16 cellular contexts compared by ENCODE assay signal in the genomic region with DNA sequence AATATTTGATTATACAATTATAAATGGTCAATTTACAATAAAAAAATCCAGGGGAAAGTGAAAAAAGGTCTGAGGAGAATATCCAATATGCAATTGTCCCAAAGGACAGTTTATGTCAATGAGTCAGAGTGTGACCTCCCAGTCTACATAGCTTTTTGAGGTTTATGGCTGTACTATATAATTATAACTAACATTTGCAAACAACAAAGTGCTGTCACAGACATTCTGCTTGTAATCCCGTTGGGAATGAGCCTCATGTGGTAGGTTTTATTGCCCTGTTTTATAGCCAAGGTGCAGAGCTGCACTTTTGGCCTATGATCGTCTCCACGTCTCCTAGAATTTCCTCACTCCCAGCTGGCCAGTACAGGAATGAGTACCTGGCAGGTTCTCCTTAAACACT.
DNase-seq lines count a peak whose midpoint lies in the region; ATAC-seq and TF ChIP-seq lines count a peak whose summit lies in the region.
"Had no signal": no experiment of that assay in that cellular context is flagged by ENCODE, and none has a peak within 500 bp of the region (broad histone marks: within the 10 kb centered on the region; RNA-seq: fewer than 3 reads in every experiment).

No MANE protein-coding gene starts in this region.

- ATAC-seq in HG03521 (IDR thresholded peaks at IDR 0.05; ENCODE audit: unreplicated experiment), result no peak
- ATAC-seq: gastrocnemius medialis had no signal

- H3K4me3 ChIP-seq in AG10803 (ENCODE audit: low read length), result no peak overlapping the region
- H3K4me3 ChIP-seq: gastrocnemius medialis, MG63, SK-N-MC had no signal

- no peak for TF ChIP-seq CTCF in AG10803 (conservative IDR thresholded peaks at IDR 0.05; ENCODE audit: low read length)

- DNase-seq in AG10803 (ENCODE audit: low read depth) (peak; percentile 45), GM04504 (ENCODE audit: low read depth) (peak; percentile 55), RPMI7951 (ENCODE audit: low read depth) (peak; percentile 24), left kidney (ENCODE audit: low read depth, low spot score) (peak; percentile 52), GM19238 (ENCODE audit: insufficient read length, low spot score) (no peak), amniotic stem cell (lab: John Stamatoyannopoulos, UW) (no peak), NCI-H1048 (lab: John Stamatoyannopoulos, UW) (no peak)
- DNase-seq: activated CD8-positive, alpha-beta memory T cell treated with anti-CD3 and anti-CD28 coated beads for 24 hours; activated gamma-delta T cell; DND-41; effector CD8-positive, alpha-beta T cell; gastrocnemius medialis; immature natural killer cell; MG63 had no signal

Comparison
In these comparisons a context has a peak if more than half of its experiments do, and no peak if none do; other contexts are left out.
1. DNase-seq: peak in AG10803 (single experiment), GM04504 (single experiment), RPMI7951 (single experiment) and left kidney (single experiment); none in GM19238 (single experiment), amniotic stem cell (single experiment) and NCI-H1048 (single experiment).